ENCODE assay signal across 10 cellular contexts in genomic region chr19:54431255-54431838, GRCh38. TPM values are rescaled to one million over a fixed set of nuclear protein-coding genes. Genes with fewer than 3 reads are reported as not detected.
DNase-seq lines count a peak whose midpoint lies in the region; ATAC-seq, FAIRE-seq and TF ChIP-seq lines count a peak whose summit lies in the region.
"Had no signal": no experiment of that assay in that cellular context is flagged by ENCODE, and none has a peak within 500 bp of the region (broad histone marks: within the 10 kb centered on the region; RNA-seq: fewer than 3 reads in every experiment).

No MANE protein-coding gene starts in this region.

- no peak overlapping the region for H3K27ac Mint-ChIP-seq in HFFc6

- H3K4me3 Mint-ChIP-seq in HFFc6: no peak overlapping the region

- H3K9me3 ChIP-seq in A549: no peaks in the 10 kb centered on the region
- H3K9me3 ChIP-seq: neutrophil had no signal

- no peak for TF ChIP-seq RAD21 in A549 (conservative IDR thresholded peaks at IDR 0.05 in 1 of 2, IDR thresholded peaks at IDR 0.05 in 1 of 2)

- peak overlapping the region; percentile 98 for H3K4me2 ChIP-seq in A549

- H3K4me3 ChIP-seq in A549: peak overlapping the region; percentile 43

- WGBS in A549 (ENCODE audit: missing lambda C conversion rate): 33% methylated on average over 8 of the region's 11 CpGs

- CTCF ChIA-PET in A549 (lab: Yijun Ruan, JAX): interaction anchor here (0.6 to 4.5 kb wide), 6 partner anchors 8 to 258 kb away, joined by 3 to 39 read pairs (median 4); partner anchors contain the start of gene LENG8

- peaks cover 16% of the 10 kb centered on the region for H3K27me3 Mint-ChIP-seq in HFFc6 (ENCODE audit: insufficient read depth)

- no peaks in the 10 kb centered on the region for H3K36me3 Mint-ChIP-seq in HFFc6 (ENCODE audit: low read depth)

- no peaks in the 10 kb centered on the region; the same call in 1 of the 2 replicates for H3K4me1 Mint-ChIP-seq in HFFc6 (ENCODE audit: low read depth)

- POLR2A ChIA-PET in A549 (lab: Yijun Ruan, JAX): interaction anchor here (0.9 to 2.2 kb wide), 5 partner anchors 7 to 242 kb away, joined by 3 to 11 read pairs (median 3); partner anchors contain the start of genes LENG8 and MBOAT7

- no peak; the same call in 2 of the 3 replicates for TF ChIP-seq CTCF in A549 (IDR thresholded peaks at IDR 0.05)
- TF ChIP-seq CTCF in HFFc6 (IDR thresholded peaks at IDR 0.05): 0 out of 2 replicates have a peak, but pooled peaks have one; percentile 2

- DNase-seq in A549 (ENCODE audit: low read depth in 1 of 2, low spot score in 1 of 2) (peak in 1 of 2 experiments; percentile 41), HFFc6 (no peak), T47D (ENCODE audit: low read depth in 1 of 2, low spot score in 1 of 2) (peak; percentile 28 to 89), NCI-H446 treated with DMSO at 0.1 percent for 48 hours (lab: John Stamatoyannopoulos, UW) (no peak), SIG-M5 (lab: John Stamatoyannopoulos, UW) (no peak), H54 (ENCODE audit: insufficient read length, low spot score) (no peak), germinal center (ENCODE audit: low spot score) (no peak)
- DNase-seq: GOT3 had no signal

- peak; percentile 8 to 22; a peak in 3 of 6 replicates for ATAC-seq in A549

- H3K27ac ChIP-seq in A549 (no peak overlapping the region), layer of hippocampus (ENCODE audit: low read depth, low read length) (peak overlapping the region; percentile 52)
- H3K27ac ChIP-seq: neutrophil had no signal

- FAIRE-seq in A549 (lab: Jason Lieb, UNC) (no peak), H54 (lab: Jason Lieb, UNC) (no peak)

- H3K9me3 Mint-ChIP-seq in HFFc6: no peaks in the 10 kb centered on the region

- TF ChIP-seq EP300 in A549 (IDR thresholded peaks at IDR 0.05): no peak

- peaks cover 24% of the 10 kb centered on the region for H3K4me1 ChIP-seq in A549

- TF ChIP-seq POLR2A in A549 (IDR thresholded peaks at IDR 0.05; ENCODE audit: low read length) (no peak), H54 (IDR thresholded peaks at IDR 0.05; ENCODE audit: low read depth, low read length) (no peak)

- peaks cover 2% of the 10 kb centered on the region for H3K27me3 ChIP-seq in layer of hippocampus (ENCODE audit: control insufficient read depth, insufficient read depth, low read length)

- in situ Hi-C loops in T47D (cut with HindIII; ENCODE audit: low pct_unique_long_range_greater_than_20kb, low sequenced_read_pairs): no loop called here

TF ChIP-seq in A549, 52 proteins besides CTCF, POLR2A, EP300 and RAD21:
- TF ChIP-seq BHLHE40 (IDR thresholded peaks at IDR 0.05; ENCODE audit: low read depth, low read length): no peak

RNA-seq across cellular contexts. Expression of gene TTYH1, which starts 16.1 kb away (rescaled TPM):
- polyA plus RNA-seq in A549 (2011; rRNA removed) (0.31 and 0.56 TPM in 2 replicates), A549 (2017; fragmentation: RNase III; extraction: RNeasy Plus Mini Kit Qiagen cat#74134 plus additional on column Dnase treatment) (0.15 to 0.32 TPM in 2 of 3 replicates, not detected in the other)
- 0.26 and 0.33 TPM in 2 replicates for polyA plus RNA-seq in A549 (2012; cell fraction: cytosol; rRNA removed)
- 0.48 and 0.50 TPM in 2 replicates for polyA plus RNA-seq in A549 (2012; cell fraction: nucleus; rRNA removed)
- polyA minus RNA-seq in A549 (2011; rRNA and poly(A)+ RNA removed): 0.29 and 1.1 TPM in 2 replicates
- under 1 TPM in 1 of 6 experiments, not detected in 5; 0.45 TPM for total RNA-seq in HFFc6 (2021; fragmentation: NEBNext Ultra II Directional; extraction: Animal tissue kit (Norgen Biotek cat#: 25700))

RNA-seq across cellular contexts. Expression of gene LENG8, which starts 17.7 kb away (rescaled TPM):
- polyA plus RNA-seq in A549 (2011; rRNA removed) (30.6 and 52.8 TPM in 2 replicates), A549 (2017; fragmentation: RNase III; extraction: RNeasy Plus Mini Kit Qiagen cat#74134 plus additional on column Dnase treatment) (137 to 148 TPM (median 140 TPM) in 3 replicates)
- 48.4 and 62.4 TPM in 2 replicates for polyA plus RNA-seq in A549 (2012; cell fraction: cytosol; rRNA removed)
- polyA plus RNA-seq in A549 (2012; cell fraction: nucleus; rRNA removed): 643 and 655 TPM in 2 replicates
- 42.5 and 48.1 TPM in 2 replicates for polyA minus RNA-seq in A549 (2011; rRNA and poly(A)+ RNA removed)
- total RNA-seq in HFFc6 (2021; fragmentation: NEBNext Ultra II Directional; extraction: Animal tissue kit (Norgen Biotek cat#: 25700)): 10 to 100 TPM; 70.7 to 76.5 (median 74.0) TPM

RNA-seq across cellular contexts. Expression of gene LENG9, which starts 32.2 kb away (rescaled TPM):
- 1.9 and 2.1 TPM in 2 replicates for polyA plus RNA-seq in A549 (2011; rRNA removed)
- 1.6 and 2.8 TPM in 2 replicates for polyA plus RNA-seq in A549 (2012; cell fraction: cytosol; rRNA removed)
- 2.2 and 4.1 TPM in 2 replicates for polyA plus RNA-seq in A549 (2012; cell fraction: nucleus; rRNA removed)
- 3.8 to 4.9 TPM (median 4.1 TPM) in 3 replicates for polyA plus RNA-seq in A549 (2017; fragmentation: RNase III; extraction: RNeasy Plus Mini Kit Qiagen cat#74134 plus additional on column Dnase treatment)
- 3.7 and 5.1 TPM in 2 replicates for polyA minus RNA-seq in A549 (2011; rRNA and poly(A)+ RNA removed)
- 1 to 10 TPM; 3.0 to 4.0 (median 3.6) TPM for total RNA-seq in HFFc6 (2021; fragmentation: NEBNext Ultra II Directional; extraction: Animal tissue kit (Norgen Biotek cat#: 25700))

RNA-seq across cellular contexts. Expression of gene CDC42EP5, which starts 41.7 kb away (rescaled TPM):
- polyA plus RNA-seq in A549 (2011; rRNA removed) (not detected in 2 replicates), A549 (2017; fragmentation: RNase III; extraction: RNeasy Plus Mini Kit Qiagen cat#74134 plus additional on column Dnase treatment) (not detected in 3 replicates)
- polyA plus RNA-seq in A549 (2012; cell fraction: cytosol; rRNA removed): 0.16 TPM in 1 of 2 replicates, not detected in the other
- not detected in 2 replicates for polyA plus RNA-seq in A549 (2012; cell fraction: nucleus; rRNA removed)
- not detected in 2 replicates for polyA minus RNA-seq in A549 (2011; rRNA and poly(A)+ RNA removed)
- total RNA-seq in HFFc6 (2021; fragmentation: NEBNext Ultra II Directional; extraction: Animal tissue kit (Norgen Biotek cat#: 25700)): 10 to 100 TPM; 45.9 to 70.5 (median 56.9) TPM

Comparison
In these comparisons a context has a peak if more than half of its experiments do, and no peak if none do; other contexts are left out.
1. DNase-seq: peak in T47D (2 of 2); none in HFFc6 (single experiment), NCI-H446 treated with DMSO at 0.1 percent for 48 hours (single experiment), SIG-M5 (single experiment), H54 (single experiment) and germinal center (single experiment).